In genomic region chr2:54194761-54195750, GRCh38 we compare ENCODE assay signal across 17 cellular contexts.
A peak's percentile ranks its signal among the peaks of the same experiment; 100 is the strongest.
DNase-seq lines count a peak whose midpoint lies in the region; ATAC-seq and TF ChIP-seq lines count a peak whose summit lies in the region.
"Had no signal": no experiment of that assay in that cellular context is flagged by ENCODE, and none has a peak within 500 bp of the region (broad histone marks: within the 10 kb centered on the region; RNA-seq: fewer than 3 reads in every experiment).

No MANE protein-coding gene starts in this region.

- H3K27me3 ChIP-seq in MM.1S (replicated peaks; ENCODE audit: insufficient read depth, low read length) = no peaks in the 10 kb centered on the region

- no peaks in the 10 kb centered on the region for H3K9me2 ChIP-seq in MM.1S (replicated peaks; ENCODE audit: insufficient read depth, low read length)

- no peaks in the 10 kb centered on the region for H3K79me2 ChIP-seq in MM.1S (ENCODE audit: low read length)

- no peak for TF ChIP-seq CTCF in MM.1S (IDR thresholded peaks at IDR 0.05; ENCODE audit: low read length)

- no peak overlapping the region for H3K27ac ChIP-seq in MM.1S (ENCODE audit: low read length)
- H3K27ac ChIP-seq: 22Rv1, HL-60, RWPE1 had no signal

- H3K4me1 ChIP-seq in MM.1S (ENCODE audit: low read length) = no peaks in the 10 kb centered on the region

- no peaks in the 10 kb centered on the region for H4K20me1 ChIP-seq in MM.1S (ENCODE audit: insufficient read depth, low read length)

- no peak for DNase-seq in NOMO-1 treated with DMSO at 0.1 percent for 48 hours (lab: John Stamatoyannopoulos, UW; ENCODE audit: unreplicated experiment)
- DNase-seq in dedifferentiated amniotic fluid mesenchymal stem cell (ENCODE audit: extremely low spot score) = no peak
- no peak for DNase-seq in MM.1S
- no peak for DNase-seq in HuH-7 (ENCODE audit: low spot score)
- DNase-seq: CD4-positive, CD25-positive, alpha-beta regulatory T cell; DMS53; NCI-H187 treated with DMSO at 0.1 percent for 48 hours; NCI-H345; NCI-H526 treated with DMSO at 0.1 percent for 48 hours; T-helper 2 cell had no signal

- H2AFZ ChIP-seq in MM.1S (ENCODE audit: low read length) = no peak overlapping the region

- H3K9me3 ChIP-seq in MM.1S (replicated peaks; ENCODE audit: insufficient read depth, low read length) = no peaks in the 10 kb centered on the region

- H3K4me2 ChIP-seq in MM.1S (ENCODE audit: low read depth, low read length) = no peak overlapping the region

- no peaks in the 10 kb centered on the region for H3F3A ChIP-seq in MM.1S (ENCODE audit: insufficient read depth, low read length)

- no peak overlapping the region for H3K9ac ChIP-seq in MM.1S (ENCODE audit: low read length)

- H3K4me3 ChIP-seq in MM.1S (ENCODE audit: low read length) = no peak overlapping the region

- H3K36me3 ChIP-seq in MM.1S (replicated peaks; ENCODE audit: insufficient read depth, low read length) = no peaks in the 10 kb centered on the region

- ATAC-seq in GM18498 (IDR thresholded peaks at IDR 0.05; ENCODE audit: unreplicated experiment) = peak; percentile 68
- ATAC-seq in GM19351 (IDR thresholded peaks at IDR 0.05; ENCODE audit: unreplicated experiment) = peak; percentile 78
- peak; percentile 61 for ATAC-seq in HG02623 (IDR thresholded peaks at IDR 0.05; ENCODE audit: unreplicated experiment)
- peak; percentile 80 for ATAC-seq in HG03439 (IDR thresholded peaks at IDR 0.05; ENCODE audit: unreplicated experiment)
